8 cellular contexts compared by ENCODE assay signal in genomic region chr12:109999649-109999971, GRCh38.
A peak's percentile ranks its signal among the peaks of the same experiment; 100 is the strongest.
DNase-seq lines count a peak whose midpoint lies in the region; ATAC-seq and TF ChIP-seq lines count a peak whose summit lies in the region.

No MANE protein-coding gene starts in this region.

- ATAC-seq in GM18519 (IDR thresholded peaks at IDR 0.05; ENCODE audit: low FRiP score, unreplicated experiment) (no peak), GM21390 (IDR thresholded peaks at IDR 0.05; ENCODE audit: unreplicated experiment) (no peak), HG03442 (IDR thresholded peaks at IDR 0.05; ENCODE audit: unreplicated experiment) (no peak)

- no peak for DNase-seq in GM06990 (ENCODE audit: extremely low read depth, insufficient read length)
- DNase-seq in RWPE1 (ENCODE audit: low spot score): no peak
- DNase-seq in fibroblast of mammary gland (ENCODE audit: low read depth): no peak
- DNase-seq in retinal pigment epithelial cell (ENCODE audit: low read depth): no peak
- no peak for DNase-seq in midbrain (lab: John Stamatoyannopoulos, UW)

- 0 out of 2 replicates have a peak, but pooled peaks cover 1% of the 10 kb centered on the region for H3K36me3 ChIP-seq in GM06990 (ENCODE audit: control insufficient read depth, insufficient read depth, low read length)

- peak overlapping the region; percentile 77 for H3K27ac ChIP-seq in RWPE1

- CTCF ChIA-PET in RWPE1 (lab: Yijun Ruan, JAX): no interaction called here

- H3K4me3 ChIP-seq in GM06990 (replicated peaks; ENCODE audit: low read depth, low read length) (peak overlapping the region; percentile 90), fibroblast of mammary gland (ENCODE audit: control insufficient read depth, low read depth, low read length) (peak overlapping the region; percentile 86), retinal pigment epithelial cell (ENCODE audit: low read length) (peak overlapping the region; percentile 80)

- H3K27me3 ChIP-seq in GM06990 (replicated peaks; ENCODE audit: control insufficient read depth, insufficient read depth, low read length): no peaks in the 10 kb centered on the region

- no peak for TF ChIP-seq CTCF in GM06990 (IDR thresholded peaks at IDR 0.05; ENCODE audit: insufficient read depth, low read length, poor library complexity, severe bottlenecking)
- no peak for TF ChIP-seq CTCF in RWPE1 (conservative IDR thresholded peaks at IDR 0.05; ENCODE audit: low read depth)
- no peak for TF ChIP-seq CTCF in fibroblast of mammary gland (conservative IDR thresholded peaks at IDR 0.05; ENCODE audit: control insufficient read depth, insufficient read depth, low read depth, low read length)
- TF ChIP-seq CTCF in retinal pigment epithelial cell (conservative IDR thresholded peaks at IDR 0.05; ENCODE audit: low read depth, low read length): no peak

- POLR2A ChIA-PET in RWPE1 (lab: Yijun Ruan, JAX; ENCODE audit: low non-redundant PET): no interaction called here
